1 cellular context compared by ENCODE assay signal in the genomic region with DNA sequence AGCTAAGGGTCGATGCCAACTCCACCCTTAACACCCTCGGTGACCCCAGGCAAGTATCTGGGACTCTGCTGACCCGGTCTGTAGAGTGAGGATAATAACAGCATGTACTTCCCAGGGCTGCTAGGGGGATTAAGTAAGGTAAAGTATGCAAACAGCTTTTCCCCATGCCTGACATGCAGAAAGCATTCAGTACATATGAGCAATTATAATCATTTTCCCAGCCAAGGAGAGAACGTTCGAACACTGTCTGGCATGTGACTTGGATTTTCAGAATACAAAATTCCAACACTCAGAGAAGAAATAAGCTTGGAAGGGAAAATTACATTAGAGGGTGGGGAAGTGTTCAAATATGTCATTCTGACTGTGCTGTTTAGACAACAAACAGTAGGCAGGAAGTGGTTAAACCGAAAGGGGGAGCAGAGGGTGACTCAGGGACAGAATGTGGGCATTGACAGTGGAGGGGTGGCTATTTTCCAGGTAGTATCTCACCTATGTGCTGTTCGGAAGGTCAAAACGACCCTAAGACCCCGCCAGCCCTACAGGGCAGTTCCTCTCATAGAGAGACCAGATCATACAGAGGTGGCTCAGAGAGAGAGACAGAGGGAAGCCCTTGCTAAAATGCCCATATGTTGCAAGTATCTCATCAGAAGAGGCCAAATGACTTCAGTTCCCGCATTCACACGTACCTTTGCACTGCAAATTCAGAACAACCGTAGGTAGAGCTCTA.
A peak's percentile ranks its signal among the peaks of the same experiment; 100 is the strongest.
TF ChIP-seq lines count a peak whose summit lies in the region.

No MANE protein-coding gene starts in this region.

TF ChIP-seq in GM12878, 131 proteins besides CTCF, POLR2A, EP300 and RAD21 (continued from another document):
- TF ChIP-seq RAD51 (IDR thresholded peaks at IDR 0.05) (no peak), SPI1 (IDR thresholded peaks at IDR 0.05; ENCODE audit: borderline replicate concordance, insufficient read depth, low read depth, low read length) (peak; percentile 64; the same call in 1 of the 2 replicates), CBFB (IDR thresholded peaks at IDR 0.05; ENCODE audit: low read depth) (no peak), POLR2AphosphoS5 (IDR thresholded peaks at IDR 0.05; ENCODE audit: low read length) (no peak), PML (IDR thresholded peaks at IDR 0.05; ENCODE audit: low read length) (no peak), ZNF207 (IDR thresholded peaks at IDR 0.05; ENCODE audit: borderline replicate concordance) (no peak), PKNOX1 (IDR thresholded peaks at IDR 0.05) (peak; percentile 25; the same call in 1 of the 2 replicates), ATF7 (IDR thresholded peaks at IDR 0.05; ENCODE audit: low read depth) (peak; percentile 29; the same call in 1 of the 2 replicates), EED (IDR thresholded peaks at IDR 0.05; ENCODE audit: low read depth) (no peak; the same call in 1 of the 2 replicates), JUND (IDR thresholded peaks at IDR 0.05; ENCODE audit: low read depth, low read length) (no peak), EGR1 (IDR thresholded peaks at IDR 0.05; ENCODE audit: borderline replicate concordance in 1 of 2, low read depth in 2 of 2, low read length in 2 of 2) (no peak), EZH2 (IDR thresholded peaks at IDR 0.05; ENCODE audit: borderline replicate concordance, control insufficient read depth, low read depth, low read length) (no peak), PAX5 (IDR thresholded peaks at IDR 0.05; ENCODE audit: borderline replicate concordance, low read depth, low read length) (no peak), ZZZ3 (IDR thresholded peaks at IDR 0.05; ENCODE audit: control insufficient read depth, insufficient read length, low read depth) (no peak), SUPT20H (IDR thresholded peaks at IDR 0.05; ENCODE audit: borderline replicate concordance, control insufficient read depth, low read depth, low read length) (no peak), DPF2 (IDR thresholded peaks at IDR 0.05) (0 out of 2 replicates have a peak, but pooled peaks have one; percentile 35), HCFC1 (IDR thresholded peaks at IDR 0.05; ENCODE audit: low read length) (no peak), MYB (IDR thresholded peaks at IDR 0.05; ENCODE audit: borderline replicate concordance, low read depth, low read length) (no peak), ZNF274 (IDR thresholded peaks at IDR 0.05; ENCODE audit: insufficient read depth, insufficient read length) (no peak), MYC (IDR thresholded peaks at IDR 0.05; ENCODE audit: insufficient read depth, insufficient read length, insufficient replicate concordance, low read length, severe bottlenecking) (no peak), LARP7 (IDR thresholded peaks at IDR 0.05) (no peak), MLLT1 (IDR thresholded peaks at IDR 0.05) (peak; percentile 48; the same call in 1 of the 2 replicates), GABPA (IDR thresholded peaks at IDR 0.05; ENCODE audit: low read depth) (0 out of 2 replicates have a peak, but pooled peaks have one; percentile 21), IKZF1 (conservative IDR thresholded peaks at IDR 0.05) (0 out of 2 replicates have a peak, but pooled peaks have one; percentile 29), HDGF (IDR thresholded peaks at IDR 0.05) (no peak), IRF4 (IDR thresholded peaks at IDR 0.05; ENCODE audit: low read depth, low read length) (no peak), MEF2A (IDR thresholded peaks at IDR 0.05; ENCODE audit: insufficient read depth, low read depth, low read length) (no peak), BACH1 (IDR thresholded peaks at IDR 0.05; ENCODE audit: borderline replicate concordance) (no peak), ZNF592 (IDR thresholded peaks at IDR 0.05) (no peak), RELB (IDR thresholded peaks at IDR 0.05; ENCODE audit: low read depth) (0 out of 2 replicates have a peak, but pooled peaks have one; percentile 22)
